ENCODE assay signal across 2 cellular contexts in the genomic region with DNA sequence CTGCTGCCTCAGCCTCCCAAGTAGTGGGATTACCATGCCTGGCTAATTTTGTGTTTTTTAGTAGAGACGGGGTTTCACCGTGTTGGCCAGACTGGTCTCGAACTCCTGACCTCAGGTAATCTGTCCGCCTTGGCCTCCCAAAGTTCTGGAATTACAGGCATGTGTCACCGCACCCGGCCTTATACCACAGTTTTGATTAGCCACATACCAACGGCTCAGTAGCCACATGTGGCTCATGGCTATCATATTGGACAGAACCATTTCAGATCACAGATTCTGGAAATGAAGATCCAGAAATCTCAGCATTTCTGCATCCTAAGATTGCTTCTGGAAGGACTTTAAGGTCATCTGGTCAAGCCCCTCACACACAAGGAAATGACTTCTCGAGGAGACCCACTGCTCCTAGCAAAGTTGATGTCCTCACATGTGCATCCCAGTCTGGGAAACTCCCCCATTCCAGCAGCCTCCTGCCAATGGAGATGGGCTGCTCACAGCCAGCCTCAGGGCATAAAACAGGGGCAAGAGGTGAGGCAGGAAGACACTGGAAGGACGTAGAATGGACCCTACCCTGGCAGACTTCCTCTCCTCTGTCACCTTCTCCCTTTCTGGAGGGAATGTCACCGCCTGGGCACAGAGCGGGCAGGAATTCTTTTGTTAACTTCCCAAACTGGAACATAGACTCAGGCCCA.
A peak's percentile ranks its signal among the peaks of the same experiment; 100 is the strongest.
TF ChIP-seq lines count a peak whose summit lies in the region.

No MANE protein-coding gene starts in this region.

TF ChIP-seq in GM23338, 12 proteins besides CTCF, POLR2A, EP300 and RAD21:
- no peak for TF ChIP-seq JUNB (IDR thresholded peaks at IDR 0.05; ENCODE audit: unreplicated experiment)
- no peak for TF ChIP-seq ZNF331 (CRISPR knock-in tag; IDR thresholded peaks at IDR 0.05; ENCODE audit: low read depth)

TF ChIP-seq in K562, 482 proteins besides CTCF, POLR2A, EP300 and RAD21:
- no peak for TF ChIP-seq PRMT5 (CRISPR knock-in tag; IDR thresholded peaks at IDR 0.05)
- TF ChIP-seq KDM1A (IDR thresholded peaks at IDR 0.05), result peak; percentile 22 to 32; a peak in 1 of 4 replicates
TF ChIP-seq in K562: peak in this region for 1.
